20 cellular contexts compared by ENCODE assay signal in genomic region chr3:127410137-127410488, GRCh38.
"Had no signal": no experiment of that assay in that cellular context is flagged by ENCODE, and none has a peak within 500 bp of the region (broad histone marks: within the 10 kb centered on the region; RNA-seq: fewer than 3 reads in every experiment).

No MANE protein-coding gene starts in this region.

- H3K9me3 ChIP-seq: heart left ventricle, lower lobe of right lung, mucosa of descending colon, suprapubic skin, tibial nerve had no signal

- H3K27ac ChIP-seq: coronary artery, epithelial cell of prostate, heart left ventricle, lower lobe of right lung, suprapubic skin, tibial nerve had no signal

- H3K36me3 Mint-ChIP-seq: activated naive CD8-positive, alpha-beta T cell treated with anti-CD3 and anti-CD28 coated beads for 36 hours had no signal

- H3K9me3 Mint-ChIP-seq: activated B cell treated with CpG ODN at 0.5 μM for 24 hours; activated naive CD8-positive, alpha-beta T cell treated with anti-CD3 and anti-CD28 coated beads for 36 hours; activated T-helper 1 cell treated with anti-CD3 and anti-CD28 coated beads, Interleukin-12 subunit alpha, Interleukin-12 subunit beta, Interleukin-2, Interleukin-4 antibody, amounts not matched to agents 30 ng/mL and 10 ng/mL and 1 ng/mL, durations not matched to agents 14 hours and 24 hours and 36 hours; nephron progenitor cell; stimulated activated naive CD8-positive, alpha-beta T cell treated with anti-CD3 and anti-CD28 coated beads, Interleukin-15, amount 100 ng/mL, for 72 hours had no signal

- H3K4me1 ChIP-seq: heart left ventricle, suprapubic skin, tibial nerve had no signal

- ATAC-seq: activated CD4-positive, alpha-beta T cell treated with anti-CD3 and anti-CD28 coated beads for 36 hours; lower lobe of right lung; mucosa of descending colon; stimulated activated naive CD8-positive, alpha-beta T cell treated with anti-CD3 and anti-CD28 coated beads, Interleukin-15, amount 100 ng/mL, for 72 hours; T-helper 17 cell had no signal

- DNase-seq: activated CD4-positive, alpha-beta T cell treated with anti-CD3 and anti-CD28 coated beads for 36 hours; activated CD4-positive, alpha-beta T cell treated with anti-CD3 and anti-CD28 coated beads, Interleukin-2, amount 50 U/mL, for 48 hours; activated naive CD4-positive, alpha-beta T cell treated with Interleukin-2 at 50 U/mL for 16 hours; activated naive CD8-positive, alpha-beta T cell treated with anti-CD3 and anti-CD28 coated beads for 36 hours; kidney; lower lobe of right lung; mesendoderm; nephron progenitor cell; stimulated activated naive CD8-positive, alpha-beta T cell treated with anti-CD3 and anti-CD28 coated beads, Interleukin-15, amount 100 ng/mL, for 72 hours; SW 1271 had no signal

- H3K4me1 Mint-ChIP-seq: activated B cell treated with CpG ODN at 0.5 μM for 24 hours; activated CD4-positive, alpha-beta T cell treated with anti-CD3 and anti-CD28 coated beads for 36 hours; activated naive CD8-positive, alpha-beta T cell treated with anti-CD3 and anti-CD28 coated beads for 36 hours had no signal

- H3K36me3 ChIP-seq: heart left ventricle, lower lobe of right lung, suprapubic skin, tibial nerve had no signal

- H3K4me3 Mint-ChIP-seq: activated B cell treated with CpG ODN at 0.5 μM for 24 hours; activated CD4-positive, alpha-beta T cell treated with anti-CD3 and anti-CD28 coated beads for 36 hours; activated naive CD8-positive, alpha-beta T cell treated with anti-CD3 and anti-CD28 coated beads for 36 hours; activated T-helper 1 cell treated with anti-CD3 and anti-CD28 coated beads, Interleukin-12 subunit alpha, Interleukin-12 subunit beta, Interleukin-2, Interleukin-4 antibody, amounts not matched to agents 30 ng/mL and 10 ng/mL and 1 ng/mL, durations not matched to agents 14 hours and 24 hours and 36 hours; nephron progenitor cell; stimulated activated naive CD8-positive, alpha-beta T cell treated with anti-CD3 and anti-CD28 coated beads, Interleukin-15, amount 100 ng/mL, for 72 hours; T-helper 17 cell had no signal

- H3K4me3 ChIP-seq: coronary artery, heart left ventricle, lower lobe of right lung, mucosa of descending colon, suprapubic skin, tibial nerve had no signal

- FAIRE-seq: astrocyte, kidney had no signal

- H3K27ac Mint-ChIP-seq: activated B cell treated with CpG ODN at 0.5 μM for 24 hours; activated CD4-positive, alpha-beta T cell treated with anti-CD3 and anti-CD28 coated beads for 36 hours; activated naive CD8-positive, alpha-beta T cell treated with anti-CD3 and anti-CD28 coated beads for 36 hours; activated T-helper 1 cell treated with anti-CD3 and anti-CD28 coated beads, Interleukin-12 subunit alpha, Interleukin-12 subunit beta, Interleukin-2, Interleukin-4 antibody, amounts not matched to agents 30 ng/mL and 10 ng/mL and 1 ng/mL, durations not matched to agents 14 hours and 24 hours and 36 hours; nephron progenitor cell; stimulated activated naive CD8-positive, alpha-beta T cell treated with anti-CD3 and anti-CD28 coated beads, Interleukin-15, amount 100 ng/mL, for 72 hours had no signal
